Comparison of ENCODE assay signal across 8 cellular contexts in the genomic region with DNA sequence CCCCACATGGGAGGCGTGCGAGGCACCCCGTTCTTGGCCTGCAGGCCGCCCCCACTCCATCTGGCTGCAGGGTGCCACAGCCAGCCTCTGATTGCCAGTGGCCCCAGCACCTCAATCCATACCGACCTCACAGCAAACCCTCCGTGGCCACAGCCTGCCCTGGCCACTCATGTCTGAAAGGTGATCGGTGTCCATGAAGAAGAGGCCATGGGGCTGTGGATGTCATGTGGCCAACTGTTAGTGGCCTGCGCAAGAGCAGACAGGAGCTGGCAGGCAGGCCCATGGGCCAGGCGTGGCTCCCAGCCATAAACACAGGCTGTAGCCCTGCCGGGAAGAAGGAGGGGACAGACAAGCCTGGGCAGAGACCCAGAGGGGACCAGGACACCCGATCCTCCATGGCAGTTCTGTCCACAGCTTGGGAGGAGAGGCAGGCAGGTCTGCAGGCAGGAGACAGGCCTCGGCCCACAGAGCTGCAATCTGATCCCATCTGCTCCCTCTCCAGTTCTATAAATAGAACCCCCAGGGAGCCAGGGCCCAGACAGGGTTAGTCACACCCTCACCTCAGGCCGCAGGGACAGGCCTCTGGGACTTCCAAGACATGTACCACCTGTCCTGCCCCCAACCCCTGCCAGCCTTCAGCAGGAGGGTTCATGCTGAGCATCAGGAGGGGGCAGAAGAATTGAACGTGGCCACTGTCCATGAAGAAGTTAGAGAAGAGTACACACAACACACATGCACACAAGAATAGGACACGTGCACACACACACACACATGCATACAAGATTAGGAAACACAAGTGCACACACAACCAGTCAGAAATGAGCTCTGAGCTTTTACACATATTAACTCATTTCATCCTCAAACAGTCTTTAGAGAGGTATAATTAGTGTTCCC. TPM values are rescaled to one million over a fixed set of nuclear protein-coding genes. Genes with fewer than 3 reads are reported as not detected.
DNase-seq lines count a peak whose midpoint lies in the region; ATAC-seq, FAIRE-seq and TF ChIP-seq lines count a peak whose summit lies in the region.

No MANE protein-coding gene starts in this region.

- H2BK12ac ChIP-seq in trophoblast cell (ENCODE audit: low read length): peak overlapping the region; percentile 47

- H3K36me3 ChIP-seq in trophoblast cell (ENCODE audit: control insufficient read depth in 1 of 2, insufficient read depth in 2 of 2, low read length in 2 of 2): no peaks in the 10 kb centered on the region

- peak overlapping the region; percentile 49 for H2AK5ac ChIP-seq in trophoblast cell (ENCODE audit: low read length)

- peak overlapping the region; percentile 56 for H2BK5ac ChIP-seq in trophoblast cell (ENCODE audit: low read depth, low read length, poor library complexity)

- WGBS in trophoblast cell (ENCODE audit: extremely low coverage, insufficient coverage, insufficient read length): no CpG with 5 or more reads among the region's 15 CpGs

- ATAC-seq in GM19452 (IDR thresholded peaks at IDR 0.05; ENCODE audit: unreplicated experiment): no peak
- no peak for ATAC-seq in GM18505 (IDR thresholded peaks at IDR 0.05; ENCODE audit: unreplicated experiment)

- H3K27ac ChIP-seq in trophoblast cell (ENCODE audit: low read depth, low read length): peak overlapping the region; percentile 40

- peak overlapping the region; percentile 58 for H2AFZ ChIP-seq in trophoblast cell (ENCODE audit: insufficient read depth, low read length, poor library complexity)

- H4K8ac ChIP-seq in trophoblast cell (ENCODE audit: low read depth, low read length): peak overlapping the region; percentile 31

- no peak overlapping the region for H3K4me3 ChIP-seq in trophoblast cell (ENCODE audit: low read depth, low read length)

- H3K18ac ChIP-seq in trophoblast cell (ENCODE audit: low read length): peak overlapping the region; percentile 48

- no peak overlapping the region for H3K23ac ChIP-seq in trophoblast cell (ENCODE audit: low read length)

- H4K91ac ChIP-seq in trophoblast cell (ENCODE audit: low read depth, low read length): peak overlapping the region; percentile 97

- no peaks in the 10 kb centered on the region for H3K9me3 ChIP-seq in trophoblast cell (ENCODE audit: insufficient read depth, low read depth, low read length)

- peak overlapping the region; percentile 63 for H4K12ac ChIP-seq in trophoblast cell (ENCODE audit: low read depth, low read length)

- TF ChIP-seq POLR2A in H54 (IDR thresholded peaks at IDR 0.05; ENCODE audit: low read depth, low read length) (0 out of 2 replicates have a peak, but pooled peaks have one; percentile 9), GM18505 (IDR thresholded peaks at IDR 0.05; ENCODE audit: borderline replicate concordance, extremely low read depth, insufficient read depth, insufficient read length) (no peak)

- H3K27me3 ChIP-seq in trophoblast cell (ENCODE audit: insufficient read depth, low read length): no peaks in the 10 kb centered on the region

- H3K9ac ChIP-seq in trophoblast cell (ENCODE audit: low read length): no peak overlapping the region

- H3K79me2 ChIP-seq in trophoblast cell (ENCODE audit: control insufficient read depth, insufficient read depth, low read length, poor library complexity): peaks cover 5% of the 10 kb centered on the region

- peaks cover 12% of the 10 kb centered on the region for H3K79me1 ChIP-seq in trophoblast cell (ENCODE audit: low read length)

- FAIRE-seq in H54 (lab: Jason Lieb, UNC) (peak; percentile 74), GM19239 (lab: Jason Lieb, UNC) (no peak)

- H3K4ac ChIP-seq in trophoblast cell (ENCODE audit: low read depth, low read length): no peak overlapping the region

- H3K14ac ChIP-seq in trophoblast cell (ENCODE audit: low read length): peak overlapping the region; percentile 48

- H3K4me2 ChIP-seq in trophoblast cell (ENCODE audit: low read length): no peak overlapping the region

- H3K4me1 ChIP-seq in trophoblast cell (ENCODE audit: control insufficient read depth in 1 of 2, insufficient read depth in 2 of 2, low read length in 2 of 2): peaks cover 17 to 20% of the 10 kb centered on the region in 2 experiments

- peak overlapping the region; percentile 54 for H2BK120ac ChIP-seq in trophoblast cell (ENCODE audit: insufficient read depth, low read length, poor library complexity)

- DNase-seq in H54 (ENCODE audit: insufficient read length, low spot score): peak; percentile 77
- DNase-seq in NCI-H69 (lab: John Stamatoyannopoulos, UW): peak; percentile 97
- peak; percentile 54 for DNase-seq in fibroblast of peridontal ligament (ENCODE audit: extremely low read depth)
- peak; percentile 28 to 29 for DNase-seq in trophoblast cell
- DNase-seq in superior temporal gyrus (ENCODE audit: extremely low spot score): no peak
- no peak for DNase-seq in GM19239 (ENCODE audit: insufficient read length, low spot score)

RNA-seq across cellular contexts. Expression of a gene that starts 16.9 kb away (rescaled TPM):
- 2.0 and 2.2 TPM in 2 replicates for polyA plus RNA-seq in trophoblast cell (2013)

Comparison
In these comparisons a context has a peak if more than half of its experiments do, and no peak if none do; other contexts are left out.
1. DNase-seq: peak in H54 (single experiment), NCI-H69 (single experiment), fibroblast of peridontal ligament (single experiment) and trophoblast cell (2 of 2); none in superior temporal gyrus (single experiment) and GM19239 (single experiment).